In the genomic region with DNA sequence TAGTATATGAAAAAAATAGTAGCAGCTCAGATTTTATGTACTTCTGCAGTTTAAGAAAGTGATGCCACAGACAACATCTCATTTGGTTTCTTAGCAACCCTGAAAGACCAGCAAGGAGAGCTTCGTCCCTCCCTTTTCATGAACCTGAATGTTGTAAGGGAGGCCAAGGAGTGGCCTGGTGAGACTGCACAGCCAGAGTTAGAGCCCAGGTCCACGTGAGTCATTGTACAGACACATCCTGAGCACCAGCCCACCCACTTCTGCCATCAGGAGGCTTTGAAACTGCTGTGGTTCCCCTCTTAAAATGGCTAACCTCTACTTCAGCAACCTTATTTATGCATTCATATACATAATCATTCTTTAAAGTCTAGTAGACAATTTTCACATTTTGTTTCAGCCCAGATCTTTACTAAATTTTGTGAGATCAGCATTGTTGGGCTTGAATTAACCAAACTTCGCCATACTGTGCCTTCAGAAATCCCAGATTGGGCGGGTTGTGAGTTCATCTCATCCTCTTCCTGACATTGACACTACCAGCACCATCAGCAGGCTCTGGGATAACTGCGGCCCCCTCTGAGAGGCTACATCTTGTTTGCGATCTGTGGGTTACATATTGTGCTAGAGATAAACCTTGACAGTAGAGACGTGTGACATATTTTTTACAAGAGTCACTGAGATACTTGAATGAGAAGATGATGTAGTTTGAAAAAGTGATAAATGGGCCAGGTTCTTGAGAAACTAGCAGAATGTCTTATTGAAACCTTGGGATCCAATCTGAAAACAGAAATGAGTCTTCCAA, we compare ENCODE assay signal across 23 cellular contexts.
DNase-seq lines count a peak whose midpoint lies in the region; ATAC-seq, FAIRE-seq and TF ChIP-seq lines count a peak whose summit lies in the region.
"Had no signal": no experiment of that assay in that cellular context is flagged by ENCODE, and none has a peak within 500 bp of the region (broad histone marks: within the 10 kb centered on the region; RNA-seq: fewer than 3 reads in every experiment).

No MANE protein-coding gene starts in this region.

- H3K14ac ChIP-seq in trophoblast cell (ENCODE audit: low read length) = no peak overlapping the region

- H3K27me3 ChIP-seq in astrocyte (ENCODE audit: insufficient read depth, low read length) (no peaks in the 10 kb centered on the region), trophoblast cell (ENCODE audit: insufficient read depth, low read length) (no peaks in the 10 kb centered on the region), endodermal cell (ENCODE audit: control insufficient read depth, insufficient read depth, low read length, poor library complexity, severe bottlenecking) (no peaks in the 10 kb centered on the region)
- H3K27me3 ChIP-seq in CD4-positive, alpha-beta T cell (ENCODE audit: control insufficient read depth, insufficient read depth, low read length) = no peaks in the 10 kb centered on the region
- H3K27me3 ChIP-seq: Peyer's patch, SJSA1 had no signal

- no peak overlapping the region for H4K8ac ChIP-seq in trophoblast cell (ENCODE audit: low read depth, low read length)

- H2BK120ac ChIP-seq in trophoblast cell (ENCODE audit: insufficient read depth, low read length, poor library complexity) = no peak overlapping the region

- no peak overlapping the region for H3K4me3 ChIP-seq in astrocyte (ENCODE audit: insufficient read depth, low read depth, low read length)
- no peak overlapping the region for H3K4me3 ChIP-seq in trophoblast cell (ENCODE audit: low read depth, low read length)
- no peak overlapping the region for H3K4me3 ChIP-seq in endodermal cell (ENCODE audit: low read length)
- H3K4me3 ChIP-seq: HAP-1, Peyer's patch, SJSA1 had no signal

- no peaks in the 10 kb centered on the region for H3K27me3 Mint-ChIP-seq in activated CD4-positive, alpha-beta memory T cell treated with anti-CD3 and anti-CD28 coated beads for 36 hours
- no peaks in the 10 kb centered on the region for H3K27me3 Mint-ChIP-seq in activated CD4-positive, alpha-beta memory T cell treated with anti-CD3 and anti-CD28 coated beads, Interleukin-2, amount 10 ng/mL, durations not matched to agents 7 days and 5 days
- H3K27me3 Mint-ChIP-seq in astrocyte (ENCODE audit: low read depth, unreplicated experiment) = no peaks in the 10 kb centered on the region
- H3K27me3 Mint-ChIP-seq in endodermal cell (ENCODE audit: insufficient read depth) = no peaks in the 10 kb centered on the region
- no peaks in the 10 kb centered on the region for H3K27me3 Mint-ChIP-seq in CD4-positive, alpha-beta T cell
- H3K27me3 Mint-ChIP-seq: naive thymus-derived CD4-positive, alpha-beta T cell; T-helper 17 cell had no signal

- no peak for ATAC-seq in CD4-positive, alpha-beta T cell (ENCODE audit: poor library complexity)
- ATAC-seq: naive thymus-derived CD4-positive, alpha-beta T cell; right cardiac atrium; T-helper 17 cell had no signal

- no peak overlapping the region for H3K27ac ChIP-seq in astrocyte (ENCODE audit: low read depth, low read length)
- H3K27ac ChIP-seq in trophoblast cell (ENCODE audit: low read depth, low read length) = no peak overlapping the region
- no peak overlapping the region for H3K27ac ChIP-seq in endodermal cell (ENCODE audit: low read depth, low read length)
- H3K27ac ChIP-seq in CD4-positive, alpha-beta T cell (ENCODE audit: low read depth, low read length) = no peak overlapping the region
- H3K27ac ChIP-seq: Peyer's patch, SJSA1 had no signal

- no peak overlapping the region for H2AK5ac ChIP-seq in trophoblast cell (ENCODE audit: low read length)

- no peaks in the 10 kb centered on the region for H3K4me1 ChIP-seq in astrocyte (ENCODE audit: insufficient read depth, low read length)
- H3K4me1 ChIP-seq in trophoblast cell (ENCODE audit: control insufficient read depth in 1 of 2, insufficient read depth in 2 of 2, low read length in 2 of 2) = peaks cover 5 to 7% of the 10 kb centered on the region in 2 experiments
- peaks cover 4% of the 10 kb centered on the region for H3K4me1 ChIP-seq in endodermal cell (ENCODE audit: control insufficient read depth, insufficient read depth, low read length)
- H3K4me1 ChIP-seq: HAP-1, Peyer's patch had no signal

- no peak overlapping the region for H2AFZ ChIP-seq in astrocyte (ENCODE audit: low read depth, low read length)
- no peak overlapping the region for H2AFZ ChIP-seq in trophoblast cell (ENCODE audit: insufficient read depth, low read length, poor library complexity)

- WGBS in trophoblast cell (ENCODE audit: extremely low coverage, insufficient coverage, insufficient read length) = 100% methylated on average over 1 of the region's 7 CpGs
- WGBS in endodermal cell (ENCODE audit: insufficient coverage in 1 of 2, insufficient read length in 1 of 2), 2 experiments = 90 to 100% methylated on average over 4 to 7 of the region's 7 CpGs

- no peak for FAIRE-seq in astrocyte (lab: Jason Lieb, UNC)
- FAIRE-seq: D721Med, G401.6 had no signal

- H3K9me3 ChIP-seq in astrocyte (ENCODE audit: insufficient read depth, low read depth, low read length) (no peaks in the 10 kb centered on the region), trophoblast cell (ENCODE audit: insufficient read depth, low read depth, low read length) (no peaks in the 10 kb centered on the region), endodermal cell (ENCODE audit: control insufficient read depth, low read length) (no peaks in the 10 kb centered on the region)
- no peaks in the 10 kb centered on the region for H3K9me3 ChIP-seq in CD4-positive, alpha-beta T cell (ENCODE audit: control insufficient read depth, low read length)
- H3K9me3 ChIP-seq: HAP-1, Peyer's patch, SJSA1 had no signal

- no peak overlapping the region for H4K12ac ChIP-seq in trophoblast cell (ENCODE audit: low read depth, low read length)

- CTCF ChIA-PET in activated CD4-positive, alpha-beta memory T cell treated with anti-CD3 and anti-CD28 coated beads for 36 hours (lab: Charles Lee) = interaction anchor here (1.0 to 8.1 kb wide), 4 partner anchors 19 to 173 kb away, joined by 3 to 64 read pairs (median 10); no protein-coding TSS in a partner anchor
- CTCF ChIA-PET in activated CD4-positive, alpha-beta memory T cell treated with anti-CD3 and anti-CD28 coated beads, Interleukin-2, amount 10 ng/mL, durations not matched to agents 7 days and 5 days (lab: Charles Lee) = interaction anchor here (0.7 to 3.4 kb wide), 4 partner anchors 18 to 826 kb away, joined by 3 to 9 read pairs (median 6); no protein-coding TSS in a partner anchor
- CTCF ChIA-PET in CD4-positive, alpha-beta T cell (lab: Charles Lee) = no interaction called here

- POLR2A ChIA-PET in activated CD4-positive, alpha-beta memory T cell treated with anti-CD3 and anti-CD28 coated beads for 36 hours (lab: Charles Lee) = interaction anchor here (0.5 kb wide), 1 partner anchor 1522 kb away, joined by 4 read pairs; no protein-coding TSS in a partner anchor
- POLR2A ChIA-PET in activated CD4-positive, alpha-beta memory T cell treated with anti-CD3 and anti-CD28 coated beads, Interleukin-2, amount 10 ng/mL, durations not matched to agents 7 days and 5 days (lab: Charles Lee) = interaction anchor here (0.6 to 1.7 kb wide), 3 partner anchors 9 to 644 kb away, joined by 3 to 4 read pairs (median 3); partner anchors contain the start of gene CAMTA1
- POLR2A ChIA-PET in CD4-positive, alpha-beta T cell (lab: Charles Lee) = no interaction called here

- H3K27ac Mint-ChIP-seq in activated CD4-positive, alpha-beta memory T cell treated with anti-CD3 and anti-CD28 coated beads for 36 hours = no peak overlapping the region
- no peak overlapping the region for H3K27ac Mint-ChIP-seq in activated CD4-positive, alpha-beta memory T cell treated with anti-CD3 and anti-CD28 coated beads, Interleukin-2, amount 10 ng/mL, durations not matched to agents 7 days and 5 days
- H3K27ac Mint-ChIP-seq in astrocyte (ENCODE audit: unreplicated experiment) = no peak overlapping the region
- H3K27ac Mint-ChIP-seq in endodermal cell = no peak overlapping the region
- H3K27ac Mint-ChIP-seq in CD4-positive, alpha-beta T cell = no peak overlapping the region
- H3K27ac Mint-ChIP-seq: activated naive CD4-positive, alpha-beta T cell treated with anti-CD3 and anti-CD28 coated beads for 36 hours; T-helper 17 cell had no signal

- H2BK12ac ChIP-seq in trophoblast cell (ENCODE audit: low read length) = no peak overlapping the region

- no peak overlapping the region for H2BK5ac ChIP-seq in trophoblast cell (ENCODE audit: low read depth, low read length, poor library complexity)

- no peak overlapping the region for H3K18ac ChIP-seq in trophoblast cell (ENCODE audit: low read length)

- no peak overlapping the region for H3K23ac ChIP-seq in trophoblast cell (ENCODE audit: low read length)

- no peak overlapping the region for H3K4me3 Mint-ChIP-seq in activated CD4-positive, alpha-beta memory T cell treated with anti-CD3 and anti-CD28 coated beads for 36 hours
- H3K4me3 Mint-ChIP-seq in activated CD4-positive, alpha-beta memory T cell treated with anti-CD3 and anti-CD28 coated beads, Interleukin-2, amount 10 ng/mL, durations not matched to agents 7 days and 5 days = no peak overlapping the region
- H3K4me3 Mint-ChIP-seq in astrocyte (ENCODE audit: unreplicated experiment) (no peak overlapping the region), endodermal cell (no peak overlapping the region)
- no peak overlapping the region for H3K4me3 Mint-ChIP-seq in CD4-positive, alpha-beta T cell
- H3K4me3 Mint-ChIP-seq: activated naive CD4-positive, alpha-beta T cell treated with anti-CD3 and anti-CD28 coated beads for 36 hours; naive thymus-derived CD4-positive, alpha-beta T cell; T-helper 17 cell had no signal

- peaks cover 10% of the 10 kb centered on the region for H4K20me1 ChIP-seq in astrocyte (ENCODE audit: insufficient read depth, low read length)

- H3K79me2 ChIP-seq in astrocyte (ENCODE audit: insufficient read depth, low read length) (no peaks in the 10 kb centered on the region), trophoblast cell (ENCODE audit: control insufficient read depth, insufficient read depth, low read length, poor library complexity) (no peaks in the 10 kb centered on the region)

- H3K9me3 Mint-ChIP-seq in activated CD4-positive, alpha-beta memory T cell treated with anti-CD3 and anti-CD28 coated beads for 36 hours = no peaks in the 10 kb centered on the region
- no peaks in the 10 kb centered on the region for H3K9me3 Mint-ChIP-seq in activated CD4-positive, alpha-beta memory T cell treated with anti-CD3 and anti-CD28 coated beads, Interleukin-2, amount 10 ng/mL, durations not matched to agents 7 days and 5 days
- no peaks in the 10 kb centered on the region for H3K9me3 Mint-ChIP-seq in astrocyte (ENCODE audit: unreplicated experiment)
- H3K9me3 Mint-ChIP-seq in endodermal cell = no peaks in the 10 kb centered on the region
- no peaks in the 10 kb centered on the region for H3K9me3 Mint-ChIP-seq in CD4-positive, alpha-beta T cell
- H3K9me3 Mint-ChIP-seq: activated naive CD4-positive, alpha-beta T cell treated with anti-CD3 and anti-CD28 coated beads for 36 hours had no signal

- H3K4ac ChIP-seq in trophoblast cell (ENCODE audit: low read depth, low read length) = no peak overlapping the region

- intact Hi-C loops in activated CD4-positive, alpha-beta memory T cell treated with anti-CD3 and anti-CD28 coated beads for 36 hours (cut with micrococcal nuclease) = no loop called here
- intact Hi-C loops in CD4-positive, alpha-beta T cell (cut with DNase I, micrococcal nuclease) = loop anchor here (2.0 kb wide), 2 partner anchors 165 to 171 kb away; no protein-coding TSS in a partner anchor
- intact Hi-C loops in cardiac septum (cut with DNase I) = loop anchor here (2.0 to 10.0 kb wide), 3 partner anchors 100 to 323 kb away; no protein-coding TSS in a partner anchor

- H3K4me2 ChIP-seq in astrocyte (ENCODE audit: low read length) = no peak overlapping the region
- no peak overlapping the region for H3K4me2 ChIP-seq in trophoblast cell (ENCODE audit: low read length)

- H3K4me1 Mint-ChIP-seq in activated CD4-positive, alpha-beta memory T cell treated with anti-CD3 and anti-CD28 coated beads for 36 hours (ENCODE audit: low read depth) = no peaks in the 10 kb centered on the region
- H3K4me1 Mint-ChIP-seq in activated CD4-positive, alpha-beta memory T cell treated with anti-CD3 and anti-CD28 coated beads, Interleukin-2, amount 10 ng/mL, durations not matched to agents 7 days and 5 days = no peaks in the 10 kb centered on the region
- peaks cover 15% of the 10 kb centered on the region for H3K4me1 Mint-ChIP-seq in astrocyte (ENCODE audit: low read depth, unreplicated experiment)
- peaks cover 24% of the 10 kb centered on the region for H3K4me1 Mint-ChIP-seq in endodermal cell
- no peaks in the 10 kb centered on the region for H3K4me1 Mint-ChIP-seq in CD4-positive, alpha-beta T cell (ENCODE audit: low read depth)

- H3K9ac ChIP-seq in astrocyte (ENCODE audit: low read length) = no peak overlapping the region
- no peak overlapping the region for H3K9ac ChIP-seq in trophoblast cell (ENCODE audit: low read length)
- no peak overlapping the region for H3K9ac ChIP-seq in endodermal cell (ENCODE audit: extremely low read depth, low read length, poor library complexity, severe bottlenecking)

- peak; percentile 14 for DNase-seq in activated CD4-positive, alpha-beta memory T cell treated with anti-CD3 and anti-CD28 coated beads for 36 hours
- no peak for DNase-seq in activated CD4-positive, alpha-beta memory T cell treated with anti-CD3 and anti-CD28 coated beads, Interleukin-2, amount 10 ng/mL, durations not matched to agents 7 days and 5 days
- DNase-seq in ELR (ENCODE audit: low read depth) (peak; percentile 55), astrocyte (ENCODE audit: low read depth) (peak; percentile 51), trophoblast cell (peak; percentile 81 to 89), endodermal cell (no peak), cardiac septum (ENCODE audit: low spot score) (no peak)
- DNase-seq in CD4-positive, alpha-beta T cell = no peak
- DNase-seq: activated naive CD4-positive, alpha-beta T cell treated with anti-CD3 and anti-CD28 coated beads for 36 hours; C1 segment of cervical spinal cord; kidney glomerular epithelial cell; MM.1S; naive thymus-derived CD4-positive, alpha-beta T cell; NCI-H187 treated with DMSO at 0.1 percent for 48 hours; NCI-H2227 treated with DMSO at 0.1 percent for 48 hours; NCI-H774; Peyer's patch; right cardiac atrium; T-helper 17 cell had no signal

- H4K91ac ChIP-seq in trophoblast cell (ENCODE audit: low read depth, low read length) = no peak overlapping the region

- TF ChIP-seq CTCF in astrocyte (IDR thresholded peaks at IDR 0.05; ENCODE audit: insufficient read depth, low read depth, low read length) (no peak), endodermal cell (conservative IDR thresholded peaks at IDR 0.05) (no peak)
- no peak for TF ChIP-seq CTCF in CD4-positive, alpha-beta T cell (IDR thresholded peaks at IDR 0.05)

- H3K36me3 ChIP-seq in astrocyte (ENCODE audit: insufficient read depth, low read length) = no peaks in the 10 kb centered on the region
- no peaks in the 10 kb centered on the region for H3K36me3 ChIP-seq in trophoblast cell (ENCODE audit: control insufficient read depth in 1 of 2, insufficient read depth in 2 of 2, low read length in 2 of 2)
- H3K36me3 ChIP-seq in endodermal cell (ENCODE audit: control insufficient read depth, insufficient read depth, low read length) = no peaks in the 10 kb centered on the region
- H3K36me3 ChIP-seq: HAP-1, Peyer's patch, SJSA1 had no signal

- no peaks in the 10 kb centered on the region for H3K36me3 Mint-ChIP-seq in activated CD4-positive, alpha-beta memory T cell treated with anti-CD3 and anti-CD28 coated beads for 36 hours
- H3K36me3 Mint-ChIP-seq in activated CD4-positive, alpha-beta memory T cell treated with anti-CD3 and anti-CD28 coated beads, Interleukin-2, amount 10 ng/mL, durations not matched to agents 7 days and 5 days (ENCODE audit: low read depth) = no peaks in the 10 kb centered on the region
- H3K36me3 Mint-ChIP-seq in astrocyte (ENCODE audit: low read depth, unreplicated experiment) (no peaks in the 10 kb centered on the region), endodermal cell (ENCODE audit: low read depth) (peaks cover 9% of the 10 kb centered on the region)
- H3K36me3 Mint-ChIP-seq in CD4-positive, alpha-beta T cell (ENCODE audit: low read depth) = peaks cover 7% of the 10 kb centered on the region

- no peaks in the 10 kb centered on the region for H3K79me1 ChIP-seq in trophoblast cell (ENCODE audit: low read length)

Comparison
In these comparisons a context has a peak if more than half of its experiments do, and no peak if none do; other contexts are left out.
1. DNase-seq: peak in activated CD4-positive, alpha-beta memory T cell treated with anti-CD3 and anti-CD28 coated beads for 36 hours (single experiment), ELR (single experiment), astrocyte (single experiment) and trophoblast cell (2 of 2); none in activated CD4-positive, alpha-beta memory T cell treated with anti-CD3 and anti-CD28 coated beads, Interleukin-2, amount 10 ng/mL, durations not matched to agents 7 days and 5 days (single experiment), endodermal cell (single experiment), CD4-positive, alpha-beta T cell (0 of 10) and cardiac septum (single experiment).